18 cellular contexts compared by ENCODE assay signal in genomic region chr3:44402548-44402947, GRCh38.
DNase-seq lines count a peak whose midpoint lies in the region; ATAC-seq and TF ChIP-seq lines count a peak whose summit lies in the region.
"Had no signal": no experiment of that assay in that cellular context is flagged by ENCODE, and none has a peak within 500 bp of the region (broad histone marks: within the 10 kb centered on the region; RNA-seq: fewer than 3 reads in every experiment).

No MANE protein-coding gene starts in this region.

- no peak for TF ChIP-seq CTCF in uterus (IDR thresholded peaks at IDR 0.05)

- DNase-seq in Right ventricle myocardium superior (no peak), cardiac septum (ENCODE audit: low spot score) (no peak), left cardiac atrium (no peak), left lobe of liver (ENCODE audit: low spot score) (no peak), head of caudate nucleus (no peak), uterus (no peak)
- DNase-seq: 8988T; CD8-positive, alpha-beta memory T cell; COR-L47; DMS 273 treated with DMSO at 0.1 percent for 48 hours; DMS53; DND-41; EL; H9 had no signal

- H3K27ac ChIP-seq in uterus: no peak overlapping the region
- H3K27ac ChIP-seq: BLaER1 had no signal

- no peaks in the 10 kb centered on the region for H3K9me3 ChIP-seq in uterus
- H3K9me3 ChIP-seq: BLaER1 had no signal

- no peak overlapping the region for H3K4me3 ChIP-seq in uterus
- H3K4me3 ChIP-seq: BLaER1, GM12878 had no signal

- no peaks in the 10 kb centered on the region for H3K4me1 ChIP-seq in uterus
- H3K4me1 ChIP-seq: BLaER1 had no signal

- no peak for TF ChIP-seq POLR2A in uterus (IDR thresholded peaks at IDR 0.05)

- H3K36me3 ChIP-seq in uterus: no peaks in the 10 kb centered on the region

- H3K27me3 ChIP-seq in uterus: no peaks in the 10 kb centered on the region
- H3K27me3 ChIP-seq: BLaER1 had no signal

- ATAC-seq in Right ventricle myocardium superior (ENCODE audit: poor library complexity) (peak; percentile 74), left cardiac atrium (peak; percentile 62 to 67), left lobe of liver (peak; percentile 26), SK-N-SH treated with all-trans-retinoic acid at 6 μM for 48 hours (no peak)
- ATAC-seq: GM12878, HepG2 had no signal

- intact Hi-C loops in Right ventricle myocardium superior (cut with DNase I) (no loop called here), cardiac septum (cut with DNase I) (no loop called here), left cardiac atrium (cut with DNase I) (loop anchor here in 1 of 2 donors (5.0 kb wide), 1 partner anchor 45 kb away; no protein-coding TSS in a partner anchor), head of caudate nucleus (cut with DNase I) (no loop called here), uterus (cut with DNase I; ENCODE audit: low total_unique reads) (no loop called here)

TF ChIP-seq in SK-N-SH treated with all-trans-retinoic acid at 6 μM for 48 hours, 23 proteins besides CTCF, POLR2A, EP300 and RAD21:
- no peak for TF ChIP-seq CSRNP3 (CRISPR knock-in tag; IDR thresholded peaks at IDR 0.05)
- no peak for TF ChIP-seq GLIS3 (CRISPR knock-in tag; IDR thresholded peaks at IDR 0.05)
- TF ChIP-seq ZNF8 (CRISPR knock-in tag; IDR thresholded peaks at IDR 0.05): no peak
- TF ChIP-seq TSHZ2 (CRISPR knock-in tag; IDR thresholded peaks at IDR 0.05): no peak
- no peak for TF ChIP-seq ZFP30 (CRISPR knock-in tag; IDR thresholded peaks at IDR 0.05)
- no peak for TF ChIP-seq TCF4 (CRISPR knock-in tag; IDR thresholded peaks at IDR 0.05; ENCODE audit: borderline replicate concordance)
- TF ChIP-seq PPARA (CRISPR knock-in tag; IDR thresholded peaks at IDR 0.05; ENCODE audit: borderline replicate concordance): no peak
- TF ChIP-seq BACH2 (CRISPR knock-in tag; IDR thresholded peaks at IDR 0.05; ENCODE audit: borderline replicate concordance): no peak
- TF ChIP-seq CREB5 (CRISPR knock-in tag; IDR thresholded peaks at IDR 0.05; ENCODE audit: low read depth): no peak
- TF ChIP-seq CSDC2 (CRISPR knock-in tag; IDR thresholded peaks at IDR 0.05): no peak
- no peak for TF ChIP-seq ZC3H10 (CRISPR knock-in tag; IDR thresholded peaks at IDR 0.05)
- no peak for TF ChIP-seq SNAI2 (CRISPR knock-in tag; IDR thresholded peaks at IDR 0.05)
- TF ChIP-seq OSR1 (CRISPR knock-in tag; IDR thresholded peaks at IDR 0.05): no peak
